In the genomic region with DNA sequence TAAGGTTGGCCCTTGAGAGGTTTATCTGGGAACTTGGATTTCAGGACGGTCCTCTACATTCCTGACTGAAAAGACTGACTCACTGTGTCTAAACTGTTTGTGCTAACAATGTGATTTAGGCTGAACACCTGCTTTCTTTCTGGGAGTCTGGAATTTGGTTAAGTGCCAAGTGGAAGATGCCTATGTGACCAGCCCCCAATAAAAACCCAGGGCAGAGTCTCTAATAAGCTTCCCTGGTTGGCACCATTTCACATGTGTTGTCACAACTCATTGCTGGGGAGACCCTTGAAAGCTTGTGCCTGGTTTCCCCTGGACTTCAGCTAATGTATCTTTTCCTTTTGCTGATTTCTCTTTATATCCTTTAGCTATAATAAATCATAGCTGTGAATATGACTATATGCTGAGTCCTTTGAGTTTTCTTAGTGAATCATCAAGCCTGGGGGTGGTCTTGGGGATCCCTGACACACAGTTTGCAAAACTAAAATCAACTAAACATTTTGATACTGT, we compare ENCODE assay signal across 1 cellular context.
TF ChIP-seq lines count a peak whose summit lies in the region.

No MANE protein-coding gene starts in this region.

TF ChIP-seq in GM23338, 12 proteins besides CTCF, POLR2A, EP300 and RAD21 (continued from another document):
- TF ChIP-seq REST (IDR thresholded peaks at IDR 0.05; ENCODE audit: unreplicated experiment) (no peak), EZH2phosphoT487 (IDR thresholded peaks at IDR 0.05; ENCODE audit: unreplicated experiment) (no peak)
